In the genomic region with DNA sequence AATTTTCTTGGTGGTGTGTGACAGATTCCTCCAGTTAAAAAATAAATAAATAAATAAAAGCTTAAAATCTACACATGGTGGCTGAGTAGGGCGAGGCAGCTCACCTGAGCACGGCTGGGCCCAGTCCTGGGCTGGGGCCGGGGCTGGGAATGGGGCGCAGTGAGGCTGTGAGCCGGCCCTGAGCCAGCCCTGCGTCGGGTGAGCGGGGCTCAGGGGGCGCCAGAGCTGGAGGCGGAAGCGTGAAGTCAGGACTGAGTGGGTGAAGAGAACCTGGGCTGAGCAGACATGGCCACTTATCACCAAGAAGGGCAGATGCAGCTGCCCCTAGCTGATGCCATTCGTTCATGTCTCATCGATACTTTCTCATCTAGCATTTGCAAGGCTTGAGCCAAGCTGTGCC, we compare ENCODE assay signal across 27 cellular contexts.
"Had no signal": no experiment of that assay in that cellular context is flagged by ENCODE, and none has a peak within 500 bp of the region (broad histone marks: within the 10 kb centered on the region; RNA-seq: fewer than 3 reads in every experiment).

No MANE protein-coding gene starts in this region.

- H3K4me3 Mint-ChIP-seq: immature natural killer cell; natural killer cell; nephron progenitor cell; stimulated activated effector memory CD8-positive, alpha-beta T cell treated with anti-CD3 and anti-CD28 coated beads, Interleukin-12 subunit alpha, Interleukin-12 subunit beta, amount 100 ng/mL, for 72 hours; stimulated activated naive CD8-positive, alpha-beta T cell treated with anti-CD3 and anti-CD28 coated beads, Interleukin-15, amount 100 ng/mL, for 72 hours; type B pancreatic cell had no signal

- H3K9me3 ChIP-seq: left lung, lower lobe of right lung, pancreas, prostate gland, tibial nerve, uterus had no signal

- H3K36me3 ChIP-seq: left lung, lower lobe of right lung, pancreas, prostate gland, tibial nerve, uterus had no signal

- H3K27me3 ChIP-seq: hepatocyte, left lung, pancreas, tibial nerve, uterus had no signal

- H3K27ac Mint-ChIP-seq: immature natural killer cell; natural killer cell; nephron progenitor cell; stimulated activated effector memory CD8-positive, alpha-beta T cell treated with anti-CD3 and anti-CD28 coated beads, Interleukin-12 subunit alpha, Interleukin-12 subunit beta, amount 100 ng/mL, for 72 hours; stimulated activated naive CD8-positive, alpha-beta T cell treated with anti-CD3 and anti-CD28 coated beads, Interleukin-15, amount 100 ng/mL, for 72 hours; type B pancreatic cell had no signal

- FAIRE-seq: islet of Langerhans, kidney, pancreas had no signal

- H3K36me3 Mint-ChIP-seq: immature natural killer cell; natural killer cell; stimulated activated effector memory CD8-positive, alpha-beta T cell treated with anti-CD3 and anti-CD28 coated beads, Interleukin-12 subunit alpha, Interleukin-12 subunit beta, amount 100 ng/mL, for 72 hours; type B pancreatic cell had no signal

- H3K4me1 Mint-ChIP-seq: immature natural killer cell; natural killer cell; nephron progenitor cell; stimulated activated effector memory CD8-positive, alpha-beta T cell treated with anti-CD3 and anti-CD28 coated beads, Interleukin-12 subunit alpha, Interleukin-12 subunit beta, amount 100 ng/mL, for 72 hours; stimulated activated naive CD8-positive, alpha-beta T cell treated with anti-CD3 and anti-CD28 coated beads, Interleukin-15, amount 100 ng/mL, for 72 hours had no signal

- DNase-seq: immature natural killer cell; kidney; left colon; lower lobe of right lung; mammary epithelial cell; mesenchymal stem cell; natural killer cell; nephron progenitor cell; nucleus accumbens; pancreas; posterior cingulate gyrus; retina; right cardiac atrium; stimulated activated CD4-positive, alpha-beta T cell treated with anti-CD3 and anti-CD28 coated beads, Interleukin-4, amount 100 ng/mL, for 24 hours; stimulated activated naive CD4-positive, alpha-beta T cell treated with Interleukin-2 at 50 U/mL for 16 hours; stimulated activated naive CD8-positive, alpha-beta T cell treated with anti-CD3 and anti-CD28 coated beads, Interleukin-15, amount 100 ng/mL, for 72 hours; substantia nigra; uterus had no signal

- H2AFZ ChIP-seq: hepatocyte had no signal

- ATAC-seq: left colon; left lung; lower lobe of right lung; natural killer cell; pancreas; right cardiac atrium; sciatic nerve; stimulated activated effector memory CD8-positive, alpha-beta T cell treated with anti-CD3 and anti-CD28 coated beads, Interleukin-12 subunit alpha, Interleukin-12 subunit beta, amount 100 ng/mL, for 72 hours; stimulated activated naive CD8-positive, alpha-beta T cell treated with anti-CD3 and anti-CD28 coated beads, Interleukin-15, amount 100 ng/mL, for 72 hours had no signal

- H3K4me2 ChIP-seq: hepatocyte had no signal

- H3K4me1 ChIP-seq: left lung, lower lobe of right lung, prostate gland, tibial nerve, uterus had no signal

- H3K79me2 ChIP-seq: hepatocyte had no signal

- H3K27ac ChIP-seq: hepatocyte, left lung, lower lobe of right lung, pancreas, prostate gland, skin epidermis, tibial nerve, uterus had no signal

- H3K9me3 Mint-ChIP-seq: immature natural killer cell; natural killer cell; nephron progenitor cell; stimulated activated effector memory CD8-positive, alpha-beta T cell treated with anti-CD3 and anti-CD28 coated beads, Interleukin-12 subunit alpha, Interleukin-12 subunit beta, amount 100 ng/mL, for 72 hours; stimulated activated naive CD8-positive, alpha-beta T cell treated with anti-CD3 and anti-CD28 coated beads, Interleukin-15, amount 100 ng/mL, for 72 hours; type B pancreatic cell had no signal

- H3K27me3 Mint-ChIP-seq: stimulated activated naive CD8-positive, alpha-beta T cell treated with anti-CD3 and anti-CD28 coated beads, Interleukin-15, amount 100 ng/mL, for 72 hours; type B pancreatic cell had no signal

- H3K4me3 ChIP-seq: hepatocyte, left lung, lower lobe of right lung, pancreas, prostate gland, skin epidermis, tibial nerve, uterus had no signal
